Comparison of ENCODE assay signal across 1 cellular context in the genomic region with DNA sequence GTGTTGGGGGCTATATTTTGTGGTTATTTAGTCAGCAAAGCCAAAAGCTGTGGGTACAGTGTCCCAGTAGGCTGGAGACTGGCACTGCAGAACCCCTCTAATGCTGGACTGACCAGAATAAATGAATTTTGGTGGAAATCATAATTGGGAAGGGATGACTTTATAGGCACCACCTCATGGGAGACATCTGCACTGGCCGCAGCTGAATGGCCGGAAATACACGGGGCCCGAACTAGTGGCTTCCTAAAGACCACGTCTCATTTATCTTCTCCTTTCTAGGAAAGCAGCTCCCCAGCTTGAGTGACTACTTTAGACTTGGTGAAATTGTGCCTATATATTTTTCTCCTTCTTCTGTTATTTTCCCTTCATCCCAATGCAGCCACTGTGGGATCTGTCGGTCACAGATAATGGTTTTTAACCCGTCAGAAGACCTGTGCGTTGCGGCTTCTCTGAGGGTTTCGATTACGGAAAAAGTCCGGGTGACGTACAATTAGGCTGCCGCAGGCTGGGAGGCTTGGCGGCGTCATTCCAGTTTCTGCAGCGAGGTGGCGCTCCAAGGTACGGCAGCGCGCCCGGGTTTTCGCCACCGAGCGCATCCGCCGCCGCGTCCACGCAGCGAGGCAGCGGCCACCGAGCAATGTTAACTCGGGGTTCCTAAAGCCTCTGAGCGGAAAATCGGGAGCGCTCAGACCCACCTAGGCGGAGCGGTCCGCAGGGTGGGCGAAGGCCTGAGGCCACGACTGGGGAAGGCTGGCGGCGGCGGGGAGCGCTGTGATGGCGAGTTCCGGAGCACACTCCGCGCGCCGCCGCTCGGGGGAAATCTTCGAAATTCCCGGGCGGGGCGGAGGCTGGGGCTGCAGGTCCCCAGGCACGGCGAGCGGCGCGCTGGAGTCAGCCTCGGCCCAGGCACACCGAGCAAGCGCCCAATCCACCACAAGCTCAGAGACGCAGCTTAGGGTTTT.
TF ChIP-seq lines count a peak whose summit lies in the region.

No MANE protein-coding gene starts in this region.

TF ChIP-seq in GM12878, 131 proteins besides CTCF, POLR2A, EP300 and RAD21 (continued from another document and continues in another):
- TF ChIP-seq, protein P1, sequence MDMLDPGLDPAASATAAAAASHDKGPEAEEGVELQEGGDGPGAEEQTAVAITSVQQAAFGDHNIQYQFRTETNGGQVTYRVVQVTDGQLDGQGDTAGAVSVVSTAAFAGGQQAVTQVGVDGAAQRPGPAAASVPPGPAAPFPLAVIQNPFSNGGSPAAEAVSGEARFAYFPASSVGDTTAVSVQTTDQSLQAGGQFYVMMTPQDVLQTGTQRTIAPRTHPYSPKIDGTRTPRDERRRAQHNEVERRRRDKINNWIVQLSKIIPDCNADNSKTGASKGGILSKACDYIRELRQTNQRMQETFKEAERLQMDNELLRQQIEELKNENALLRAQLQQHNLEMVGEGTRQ (IDR thresholded peaks at IDR 0.05; ENCODE audit: borderline replicate concordance, low read depth, low read length), result no peak
- TF ChIP-seq JUNB (IDR thresholded peaks at IDR 0.05) (no peak), GABPA (IDR thresholded peaks at IDR 0.05; ENCODE audit: low read depth) (no peak), SP1 (IDR thresholded peaks at IDR 0.05; ENCODE audit: low read depth, low read length) (peak; percentile 10), ESRRA (IDR thresholded peaks at IDR 0.05; ENCODE audit: low read length) (no peak), YY1 (IDR thresholded peaks at IDR 0.05; ENCODE audit: low read depth, low read length) (no peak; the same call in 1 of the 2 replicates), NR2C2 (IDR thresholded peaks at IDR 0.05; ENCODE audit: borderline replicate concordance, control insufficient read depth, insufficient read length, low read depth) (no peak), KDM1A (IDR thresholded peaks at IDR 0.05; ENCODE audit: borderline replicate concordance) (no peak), KLF5 (IDR thresholded peaks at IDR 0.05; ENCODE audit: partially characterized antibody) (no peak), SMC3 (IDR thresholded peaks at IDR 0.05; ENCODE audit: borderline replicate concordance, low read length) (peak; percentile 53; the same call in 1 of the 2 replicates), ZNF24 (IDR thresholded peaks at IDR 0.05) (no peak), ETV6 (conservative IDR thresholded peaks at IDR 0.05 in 1 of 2, IDR thresholded peaks at IDR 0.05 in 1 of 2; ENCODE audit: borderline replicate concordance in 1 of 2, low read depth in 1 of 2) (no peak), BCL11A (IDR thresholded peaks at IDR 0.05; ENCODE audit: low read depth, low read length) (peak; percentile 65; the same call in 1 of the 2 replicates), CHD4 (IDR thresholded peaks at IDR 0.05) (no peak), ZNF207 (IDR thresholded peaks at IDR 0.05; ENCODE audit: borderline replicate concordance) (peak; percentile 58; the same call in 1 of the 2 replicates), ZZZ3 (IDR thresholded peaks at IDR 0.05; ENCODE audit: control insufficient read depth, insufficient read length, low read depth) (no peak), RBBP5 (conservative IDR thresholded peaks at IDR 0.05) (no peak), SMAD1 (IDR thresholded peaks at IDR 0.05; ENCODE audit: low read depth, partially characterized antibody) (no peak), STAT1 (conservative IDR thresholded peaks at IDR 0.05) (0 out of 2 replicates have a peak, but pooled peaks have one; percentile 67), RB1 (IDR thresholded peaks at IDR 0.05; ENCODE audit: borderline replicate concordance) (peak; percentile 32; the same call in 1 of the 2 replicates), TARDBP (IDR thresholded peaks at IDR 0.05; ENCODE audit: borderline replicate concordance) (no peak), MTA3 (IDR thresholded peaks at IDR 0.05; ENCODE audit: borderline replicate concordance, low read length) (no peak), ZNF217 (IDR thresholded peaks at IDR 0.05) (peak; percentile 70; the same call in 1 of the 2 replicates), POU2F2 (IDR thresholded peaks at IDR 0.05; ENCODE audit: borderline replicate concordance, low read depth, low read length) (no peak), RUNX3 (IDR thresholded peaks at IDR 0.05; ENCODE audit: low read length) (peak; percentile 44), TAF1 (IDR thresholded peaks at IDR 0.05; ENCODE audit: borderline replicate concordance, low read depth, low read length) (no peak), DPF2 (IDR thresholded peaks at IDR 0.05) (peak; percentile 90), ZSCAN29 (IDR thresholded peaks at IDR 0.05) (peak; percentile 98)
- TF ChIP-seq, protein P2, sequence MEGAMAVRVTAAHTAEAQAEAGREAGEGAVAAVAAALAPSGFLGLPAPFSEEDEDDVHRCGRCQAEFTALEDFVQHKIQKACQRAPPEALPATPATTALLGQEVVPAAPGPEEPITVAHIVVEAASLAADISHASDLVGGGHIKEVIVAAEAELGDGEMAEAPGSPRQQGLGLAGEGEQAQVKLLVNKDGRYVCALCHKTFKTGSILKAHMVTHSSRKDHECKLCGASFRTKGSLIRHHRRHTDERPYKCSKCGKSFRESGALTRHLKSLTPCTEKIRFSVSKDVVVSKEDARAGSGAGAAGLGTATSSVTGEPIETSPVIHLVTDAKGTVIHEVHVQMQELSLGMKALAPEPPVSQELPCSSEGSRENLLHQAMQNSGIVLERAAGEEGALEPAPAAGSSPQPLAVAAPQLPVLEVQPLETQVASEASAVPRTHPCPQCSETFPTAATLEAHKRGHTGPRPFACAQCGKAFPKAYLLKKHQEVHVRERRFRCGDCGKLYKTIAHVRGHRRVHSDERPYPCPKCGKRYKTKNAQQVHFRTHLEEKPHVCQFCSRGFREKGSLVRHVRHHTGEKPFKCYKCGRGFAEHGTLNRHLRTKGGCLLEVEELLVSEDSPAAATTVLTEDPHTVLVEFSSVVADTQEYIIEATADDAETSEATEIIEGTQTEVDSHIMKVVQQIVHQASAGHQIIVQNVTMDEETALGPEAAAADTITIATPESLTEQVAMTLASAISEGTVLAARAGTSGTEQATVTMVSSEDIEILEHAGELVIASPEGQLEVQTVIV (IDR thresholded peaks at IDR 0.05; ENCODE audit: borderline replicate concordance, partially characterized antibody), result no peak
- TF ChIP-seq, protein P3, sequence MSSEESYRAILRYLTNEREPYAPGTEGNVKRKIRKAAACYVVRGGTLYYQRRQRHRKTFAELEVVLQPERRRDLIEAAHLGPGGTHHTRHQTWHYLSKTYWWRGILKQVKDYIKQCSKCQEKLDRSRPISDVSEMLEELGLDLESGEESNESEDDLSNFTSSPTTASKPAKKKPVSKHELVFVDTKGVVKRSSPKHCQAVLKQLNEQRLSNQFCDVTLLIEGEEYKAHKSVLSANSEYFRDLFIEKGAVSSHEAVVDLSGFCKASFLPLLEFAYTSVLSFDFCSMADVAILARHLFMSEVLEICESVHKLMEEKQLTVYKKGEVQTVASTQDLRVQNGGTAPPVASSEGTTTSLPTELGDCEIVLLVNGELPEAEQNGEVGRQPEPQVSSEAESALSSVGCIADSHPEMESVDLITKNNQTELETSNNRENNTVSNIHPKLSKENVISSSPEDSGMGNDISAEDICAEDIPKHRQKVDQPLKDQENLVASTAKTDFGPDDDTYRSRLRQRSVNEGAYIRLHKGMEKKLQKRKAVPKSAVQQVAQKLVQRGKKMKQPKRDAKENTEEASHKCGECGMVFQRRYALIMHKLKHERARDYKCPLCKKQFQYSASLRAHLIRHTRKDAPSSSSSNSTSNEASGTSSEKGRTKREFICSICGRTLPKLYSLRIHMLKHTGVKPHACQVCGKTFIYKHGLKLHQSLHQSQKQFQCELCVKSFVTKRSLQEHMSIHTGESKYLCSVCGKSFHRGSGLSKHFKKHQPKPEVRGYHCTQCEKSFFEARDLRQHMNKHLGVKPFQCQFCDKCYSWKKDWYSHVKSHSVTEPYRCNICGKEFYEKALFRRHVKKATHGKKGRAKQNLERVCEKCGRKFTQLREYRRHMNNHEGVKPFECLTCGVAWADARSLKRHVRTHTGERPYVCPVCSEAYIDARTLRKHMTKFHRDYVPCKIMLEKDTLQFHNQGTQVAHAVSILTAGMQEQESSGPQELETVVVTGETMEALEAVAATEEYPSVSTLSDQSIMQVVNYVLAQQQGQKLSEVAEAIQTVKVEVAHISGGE (CRISPR knock-in tag; IDR thresholded peaks at IDR 0.05), result no peak
- TF ChIP-seq, protein P4, sequence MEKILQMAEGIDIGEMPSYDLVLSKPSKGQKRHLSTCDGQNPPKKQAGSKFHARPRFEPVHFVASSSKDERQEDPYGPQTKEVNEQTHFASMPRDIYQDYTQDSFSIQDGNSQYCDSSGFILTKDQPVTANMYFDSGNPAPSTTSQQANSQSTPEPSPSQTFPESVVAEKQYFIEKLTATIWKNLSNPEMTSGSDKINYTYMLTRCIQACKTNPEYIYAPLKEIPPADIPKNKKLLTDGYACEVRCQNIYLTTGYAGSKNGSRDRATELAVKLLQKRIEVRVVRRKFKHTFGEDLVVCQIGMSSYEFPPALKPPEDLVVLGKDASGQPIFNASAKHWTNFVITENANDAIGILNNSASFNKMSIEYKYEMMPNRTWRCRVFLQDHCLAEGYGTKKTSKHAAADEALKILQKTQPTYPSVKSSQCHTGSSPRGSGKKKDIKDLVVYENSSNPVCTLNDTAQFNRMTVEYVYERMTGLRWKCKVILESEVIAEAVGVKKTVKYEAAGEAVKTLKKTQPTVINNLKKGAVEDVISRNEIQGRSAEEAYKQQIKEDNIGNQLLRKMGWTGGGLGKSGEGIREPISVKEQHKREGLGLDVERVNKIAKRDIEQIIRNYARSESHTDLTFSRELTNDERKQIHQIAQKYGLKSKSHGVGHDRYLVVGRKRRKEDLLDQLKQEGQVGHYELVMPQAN (conservative IDR thresholded peaks at IDR 0.05), result peak; percentile 92
- TF ChIP-seq, protein P5, sequence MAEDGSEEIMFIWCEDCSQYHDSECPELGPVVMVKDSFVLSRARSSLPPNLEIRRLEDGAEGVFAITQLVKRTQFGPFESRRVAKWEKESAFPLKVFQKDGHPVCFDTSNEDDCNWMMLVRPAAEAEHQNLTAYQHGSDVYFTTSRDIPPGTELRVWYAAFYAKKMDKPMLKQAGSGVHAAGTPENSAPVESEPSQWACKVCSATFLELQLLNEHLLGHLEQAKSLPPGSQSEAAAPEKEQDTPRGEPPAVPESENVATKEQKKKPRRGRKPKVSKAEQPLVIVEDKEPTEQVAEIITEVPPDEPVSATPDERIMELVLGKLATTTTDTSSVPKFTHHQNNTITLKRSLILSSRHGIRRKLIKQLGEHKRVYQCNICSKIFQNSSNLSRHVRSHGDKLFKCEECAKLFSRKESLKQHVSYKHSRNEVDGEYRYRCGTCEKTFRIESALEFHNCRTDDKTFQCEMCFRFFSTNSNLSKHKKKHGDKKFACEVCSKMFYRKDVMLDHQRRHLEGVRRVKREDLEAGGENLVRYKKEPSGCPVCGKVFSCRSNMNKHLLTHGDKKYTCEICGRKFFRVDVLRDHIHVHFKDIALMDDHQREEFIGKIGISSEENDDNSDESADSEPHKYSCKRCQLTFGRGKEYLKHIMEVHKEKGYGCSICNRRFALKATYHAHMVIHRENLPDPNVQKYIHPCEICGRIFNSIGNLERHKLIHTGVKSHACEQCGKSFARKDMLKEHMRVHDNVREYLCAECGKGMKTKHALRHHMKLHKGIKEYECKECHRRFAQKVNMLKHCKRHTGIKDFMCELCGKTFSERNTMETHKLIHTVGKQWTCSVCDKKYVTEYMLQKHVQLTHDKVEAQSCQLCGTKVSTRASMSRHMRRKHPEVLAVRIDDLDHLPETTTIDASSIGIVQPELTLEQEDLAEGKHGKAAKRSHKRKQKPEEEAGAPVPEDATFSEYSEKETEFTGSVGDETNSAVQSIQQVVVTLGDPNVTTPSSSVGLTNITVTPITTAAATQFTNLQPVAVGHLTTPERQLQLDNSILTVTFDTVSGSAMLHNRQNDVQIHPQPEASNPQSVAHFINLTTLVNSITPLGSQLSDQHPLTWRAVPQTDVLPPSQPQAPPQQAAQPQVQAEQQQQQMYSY (CRISPR knock-in tag; IDR thresholded peaks at IDR 0.05), result no peak
- TF ChIP-seq, protein P6, sequence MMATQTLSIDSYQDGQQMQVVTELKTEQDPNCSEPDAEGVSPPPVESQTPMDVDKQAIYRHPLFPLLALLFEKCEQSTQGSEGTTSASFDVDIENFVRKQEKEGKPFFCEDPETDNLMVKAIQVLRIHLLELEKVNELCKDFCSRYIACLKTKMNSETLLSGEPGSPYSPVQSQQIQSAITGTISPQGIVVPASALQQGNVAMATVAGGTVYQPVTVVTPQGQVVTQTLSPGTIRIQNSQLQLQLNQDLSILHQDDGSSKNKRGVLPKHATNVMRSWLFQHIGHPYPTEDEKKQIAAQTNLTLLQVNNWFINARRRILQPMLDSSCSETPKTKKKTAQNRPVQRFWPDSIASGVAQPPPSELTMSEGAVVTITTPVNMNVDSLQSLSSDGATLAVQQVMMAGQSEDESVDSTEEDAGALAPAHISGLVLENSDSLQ (IDR thresholded peaks at IDR 0.05), result peak; percentile 38; the same call in 1 of the 2 replicates
- TF ChIP-seq, protein P7, sequence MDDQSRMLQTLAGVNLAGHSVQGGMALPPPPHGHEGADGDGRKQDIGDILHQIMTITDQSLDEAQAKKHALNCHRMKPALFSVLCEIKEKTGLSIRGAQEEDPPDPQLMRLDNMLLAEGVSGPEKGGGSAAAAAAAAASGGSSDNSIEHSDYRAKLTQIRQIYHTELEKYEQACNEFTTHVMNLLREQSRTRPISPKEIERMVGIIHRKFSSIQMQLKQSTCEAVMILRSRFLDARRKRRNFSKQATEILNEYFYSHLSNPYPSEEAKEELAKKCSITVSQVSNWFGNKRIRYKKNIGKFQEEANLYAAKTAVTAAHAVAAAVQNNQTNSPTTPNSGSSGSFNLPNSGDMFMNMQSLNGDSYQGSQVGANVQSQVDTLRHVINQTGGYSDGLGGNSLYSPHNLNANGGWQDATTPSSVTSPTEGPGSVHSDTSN (IDR thresholded peaks at IDR 0.05; ENCODE audit: insufficient replicate concordance, low read depth, low read length), result no peak
- TF ChIP-seq, protein P8, sequence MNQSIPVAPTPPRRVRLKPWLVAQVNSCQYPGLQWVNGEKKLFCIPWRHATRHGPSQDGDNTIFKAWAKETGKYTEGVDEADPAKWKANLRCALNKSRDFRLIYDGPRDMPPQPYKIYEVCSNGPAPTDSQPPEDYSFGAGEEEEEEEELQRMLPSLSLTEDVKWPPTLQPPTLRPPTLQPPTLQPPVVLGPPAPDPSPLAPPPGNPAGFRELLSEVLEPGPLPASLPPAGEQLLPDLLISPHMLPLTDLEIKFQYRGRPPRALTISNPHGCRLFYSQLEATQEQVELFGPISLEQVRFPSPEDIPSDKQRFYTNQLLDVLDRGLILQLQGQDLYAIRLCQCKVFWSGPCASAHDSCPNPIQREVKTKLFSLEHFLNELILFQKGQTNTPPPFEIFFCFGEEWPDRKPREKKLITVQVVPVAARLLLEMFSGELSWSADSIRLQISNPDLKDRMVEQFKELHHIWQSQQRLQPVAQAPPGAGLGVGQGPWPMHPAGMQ (IDR thresholded peaks at IDR 0.05; ENCODE audit: borderline replicate concordance), result no peak; the same call in 1 of the 2 replicates
